8 cellular contexts compared by ENCODE assay signal in the genomic region with DNA sequence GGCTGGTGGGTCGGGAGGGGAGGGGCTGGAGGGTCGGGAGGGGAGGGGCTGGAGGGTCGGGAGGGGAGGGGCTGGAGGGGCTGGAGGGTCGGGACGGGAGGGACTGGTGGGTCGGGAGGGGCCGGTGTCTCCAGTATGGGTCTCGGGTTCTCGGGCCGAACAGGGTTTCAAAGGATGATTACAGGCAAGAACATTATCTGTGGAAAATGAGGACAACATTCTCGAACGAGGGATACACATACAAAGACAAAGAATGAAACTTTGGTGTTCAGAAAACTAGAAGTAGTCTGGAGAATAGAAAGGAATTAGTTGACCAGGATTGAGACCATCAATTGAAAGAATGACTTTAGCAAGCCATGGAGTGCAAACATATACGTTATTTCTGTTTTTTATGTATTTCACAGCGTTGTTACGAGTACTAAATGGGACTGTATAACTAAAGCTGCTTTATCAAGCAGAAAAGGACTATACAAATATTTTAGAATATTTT. TPM values are rescaled to one million over a fixed set of nuclear protein-coding genes. Genes with fewer than 3 reads are reported as not detected.
A peak's percentile ranks its signal among the peaks of the same experiment; 100 is the strongest.
DNase-seq lines count a peak whose midpoint lies in the region; ATAC-seq and TF ChIP-seq lines count a peak whose summit lies in the region.

No MANE protein-coding gene starts in this region.

- TF ChIP-seq CTCF in Panc1 (IDR thresholded peaks at IDR 0.05) (no peak), parathyroid adenoma (IDR thresholded peaks at IDR 0.05) (no peak)

- ATAC-seq in Panc1 (peak; percentile 37), HG02642 (IDR thresholded peaks at IDR 0.05; ENCODE audit: poor library complexity, unreplicated experiment) (no peak), HG03280 (IDR thresholded peaks at IDR 0.05; ENCODE audit: unreplicated experiment) (no peak)

- peak overlapping the region; percentile 15 for H3K4me3 ChIP-seq in CD8-positive, alpha-beta memory T cell (ENCODE audit: low read length)
- H3K4me3 ChIP-seq in Panc1 (ENCODE audit: low read depth in 2 of 2, low read length in 2 of 2): peak overlapping the region; percentile 81 to 90
- H3K4me3 ChIP-seq in parathyroid adenoma (ENCODE audit: low read depth, low read length): peak overlapping the region; percentile 98

- H3K4me1 ChIP-seq in CD8-positive, alpha-beta memory T cell (ENCODE audit: insufficient read depth, low read length): peaks cover 14% of the 10 kb centered on the region
- H3K4me1 ChIP-seq in Panc1 (ENCODE audit: control insufficient read depth, insufficient read depth, low read length): peaks cover 6% of the 10 kb centered on the region
- H3K4me1 ChIP-seq in parathyroid adenoma: peaks cover 2% of the 10 kb centered on the region

- no peaks in the 10 kb centered on the region for H3K27me3 ChIP-seq in CD8-positive, alpha-beta memory T cell (ENCODE audit: insufficient read depth, low read length, poor library complexity, severe bottlenecking)
- H3K27me3 ChIP-seq in Panc1 (ENCODE audit: control insufficient read depth, insufficient read depth, low read length): no peaks in the 10 kb centered on the region
- no peaks in the 10 kb centered on the region for H3K27me3 ChIP-seq in parathyroid adenoma (ENCODE audit: control insufficient read depth, insufficient read depth, low read length)

- H3K79me2 ChIP-seq in parathyroid adenoma: peaks cover 16% of the 10 kb centered on the region

- no peak for DNase-seq in CD8-positive, alpha-beta memory T cell
- DNase-seq in Panc1 (ENCODE audit: low read depth, low spot score) (no peak), epithelial cell of prostate (ENCODE audit: low read depth, low spot score) (no peak), posterior cingulate gyrus (no peak), NCI-H2107 treated with DMSO at 0.1 percent for 48 hours (lab: John Stamatoyannopoulos, UW; ENCODE audit: unreplicated experiment) (no peak)

- no peak overlapping the region for H3K27ac ChIP-seq in CD8-positive, alpha-beta memory T cell (ENCODE audit: low read depth, low read length)
- H3K27ac ChIP-seq in Panc1 (ENCODE audit: low read length): peak overlapping the region; percentile 88
- H3K27ac ChIP-seq in epithelial cell of prostate: peak overlapping the region; percentile 74
- H3K27ac ChIP-seq in parathyroid adenoma: no peak overlapping the region

- in situ Hi-C loops in Panc1 (cut with HindIII; ENCODE audit: low pct_unique_long_range_greater_than_20kb, low sequenced_read_pairs): no loop called here

- peak overlapping the region; percentile 94 to 99 (median 96) for H3K4me3 Mint-ChIP-seq in CD8-positive, alpha-beta memory T cell

- peak overlapping the region; percentile 14 to 96 (median 84) for H3K27ac Mint-ChIP-seq in CD8-positive, alpha-beta memory T cell

- H3K9me3 Mint-ChIP-seq in CD8-positive, alpha-beta memory T cell: no peaks in the 10 kb centered on the region

- intact Hi-C loops in Panc1 (cut with micrococcal nuclease; ENCODE audit: unreplicated experiment): no loop called here
- intact Hi-C loops in posterior cingulate gyrus (cut with DNase I): loop anchor here (1.0 to 5.0 kb wide), 2 partner anchors 25 to 64 kb away; a partner anchor contains a TSS

- peaks cover 0 to 3% of the 10 kb centered on the region in 2 donors for H3K27me3 Mint-ChIP-seq in CD8-positive, alpha-beta memory T cell

- H2AFZ ChIP-seq in parathyroid adenoma: peak overlapping the region; percentile 100

- H3K36me3 ChIP-seq in CD8-positive, alpha-beta memory T cell (ENCODE audit: insufficient read depth, low read length): no peaks in the 10 kb centered on the region
- H3K36me3 ChIP-seq in Panc1 (ENCODE audit: control insufficient read depth, insufficient read depth, low read length) (no peaks in the 10 kb centered on the region), parathyroid adenoma (ENCODE audit: control insufficient read depth, insufficient read depth, low read length) (no peaks in the 10 kb centered on the region)

- CTCF ChIA-PET in CD8-positive, alpha-beta memory T cell (lab: Charles Lee): no interaction called here
- CTCF ChIA-PET in Panc1 (lab: Charles Lee): interaction anchor here (0.5 kb wide), 1 partner anchor 14 kb away, joined by 5 read pairs; no protein-coding TSS in a partner anchor

- POLR2A ChIA-PET in CD8-positive, alpha-beta memory T cell (lab: Charles Lee): interaction anchor here (1.7 kb wide), 1 partner anchor 25 kb away, joined by 8 read pairs; a partner anchor contains a TSS
- POLR2A ChIA-PET in Panc1 (lab: Charles Lee): interaction anchor here (0.9 to 1.0 kb wide), 2 partner anchors 12 to 77 kb away, joined by 3 to 4 read pairs; no protein-coding TSS in a partner anchor

- H3K9me3 ChIP-seq in CD8-positive, alpha-beta memory T cell (ENCODE audit: low read length): no peaks in the 10 kb centered on the region
- H3K9me3 ChIP-seq in Panc1 (ENCODE audit: control insufficient read depth, insufficient read depth, low read depth, low read length): no peaks in the 10 kb centered on the region
- no peaks in the 10 kb centered on the region for H3K9me3 ChIP-seq in parathyroid adenoma (ENCODE audit: control insufficient read depth, low read length)

- H3K4me1 Mint-ChIP-seq in CD8-positive, alpha-beta memory T cell: peaks cover 21 to 35% (median 34%) of the 10 kb centered on the region in 3 donors

- H3K36me3 Mint-ChIP-seq in CD8-positive, alpha-beta memory T cell: peaks cover 0 to 23% (median 5%) of the 10 kb centered on the region in 3 donors

- no TSS peak for BruUV-seq in Panc1 (replicated peaks; lab: Mats Ljungman, UMichigan)

- peak overlapping the region; percentile 57 for H3K4me2 ChIP-seq in parathyroid adenoma (ENCODE audit: low read length)

- H3K9ac ChIP-seq in parathyroid adenoma: no peak overlapping the region

RNA-seq across cellular contexts. Expression of a gene that starts 0.4 kb away (rescaled TPM):
- total RNA-seq in CD8-positive, alpha-beta memory T cell: 10 to 100 TPM; 31.8 to 35.0 TPM
- 40.0 TPM for polyA plus RNA-seq in CD8-positive, alpha-beta memory T cell
- total RNA-seq in Panc1 (2021; ENCODE audit: unreplicated experiment): 30.8 TPM
- 22.1 TPM for polyA plus RNA-seq in Panc1 (2012; ENCODE audit: insufficient read length)

RNA-seq across cellular contexts. Expression of a gene that starts 25.1 kb away (rescaled TPM):
- 100 to 1,000 TPM; 236 to 244 TPM for total RNA-seq in CD8-positive, alpha-beta memory T cell
- polyA plus RNA-seq in CD8-positive, alpha-beta memory T cell: 39.8 TPM
- total RNA-seq in Panc1 (2021; ENCODE audit: unreplicated experiment): 247 TPM
- polyA plus RNA-seq in Panc1 (2012; ENCODE audit: insufficient read length): 134 TPM

Comparison
In these comparisons a context has a peak if more than half of its experiments do, and no peak if none do; other contexts are left out.
1. H3K27ac ChIP-seq: peak in Panc1 (single experiment) and epithelial cell of prostate (single experiment); none in CD8-positive, alpha-beta memory T cell (single experiment) and parathyroid adenoma (single experiment).
2. H3K4me3 ChIP-seq: peak in every context shown above with its lines; median percentile 98 in parathyroid adenoma; 86 in Panc1; 15 in CD8-positive, alpha-beta memory T cell.